ENCODE assay signal across 16 cellular contexts in genomic region chr6:20652691-20653479, GRCh38.
DNase-seq lines count a peak whose midpoint lies in the region; ATAC-seq, FAIRE-seq and TF ChIP-seq lines count a peak whose summit lies in the region.
"Had no signal": no experiment of that assay in that cellular context is flagged by ENCODE, and none has a peak within 500 bp of the region (broad histone marks: within the 10 kb centered on the region; RNA-seq: fewer than 3 reads in every experiment).

No MANE protein-coding gene starts in this region.

- H3K9me3 ChIP-seq in kidney (ENCODE audit: control insufficient read depth in 1 of 2, low read length in 2 of 2): no peaks in the 10 kb centered on the region
- peaks cover 5% of the 10 kb centered on the region for H3K9me3 ChIP-seq in left ventricle myocardium inferior (replicated peaks)
- no peaks in the 10 kb centered on the region for H3K9me3 ChIP-seq in T-helper 17 cell (ENCODE audit: control insufficient read depth, low read length, poor library complexity, severe bottlenecking)
- H3K9me3 ChIP-seq: esophagus squamous epithelium, thoracic aorta had no signal

- no peaks in the 10 kb centered on the region for H3K36me3 ChIP-seq in BJ (ENCODE audit: control insufficient read depth, insufficient read depth, low read length)
- H3K36me3 ChIP-seq in kidney (ENCODE audit: control insufficient read depth in 1 of 2, insufficient read depth in 2 of 2, low read length in 2 of 2): no peaks in the 10 kb centered on the region
- peaks cover 15% of the 10 kb centered on the region for H3K36me3 ChIP-seq in left ventricle myocardium inferior
- H3K36me3 ChIP-seq: thoracic aorta had no signal

- no peak overlapping the region for H3K9ac ChIP-seq in kidney (ENCODE audit: low read length in 2 of 2)
- H3K9ac ChIP-seq: parathyroid adenoma had no signal

- TF ChIP-seq CTCF in BJ (IDR thresholded peaks at IDR 0.05; ENCODE audit: insufficient read depth, low read depth, low read length) (no peak), kidney (IDR thresholded peaks at IDR 0.05; ENCODE audit: borderline replicate concordance, extremely low read depth, insufficient read depth) (no peak), left ventricle myocardium inferior (IDR thresholded peaks at IDR 0.05; ENCODE audit: borderline replicate concordance) (no peak)

- no peak overlapping the region for H3K4me3 Mint-ChIP-seq in activated T-cell treated with anti-CD3 and anti-CD28 coated beads, Interleukin-2, amount 50 U/mL, for 4 hours
- no peak overlapping the region for H3K4me3 Mint-ChIP-seq in T-helper 17 cell
- H3K4me3 Mint-ChIP-seq: activated naive CD4-positive, alpha-beta T cell treated with anti-CD3 and anti-CD28 coated beads, Interleukin-2, amount 10 ng/mL, durations not matched to agents 7 days and 5 days had no signal

- H3K27ac ChIP-seq in kidney (ENCODE audit: low read depth in 2 of 2, low read length in 2 of 2) (peak overlapping the region; percentile 55 to 62), left ventricle myocardium inferior (replicated peaks) (no peak overlapping the region)
- H3K27ac ChIP-seq: esophagus squamous epithelium, parathyroid adenoma, thoracic aorta had no signal

- H3K27me3 Mint-ChIP-seq in activated T-cell treated with anti-CD3 and anti-CD28 coated beads, Interleukin-2, amount 50 U/mL, for 4 hours (ENCODE audit: low read depth): no peaks in the 10 kb centered on the region
- no peaks in the 10 kb centered on the region for H3K27me3 Mint-ChIP-seq in T-helper 17 cell
- H3K27me3 Mint-ChIP-seq: activated naive CD4-positive, alpha-beta T cell treated with anti-CD3 and anti-CD28 coated beads, Interleukin-2, amount 10 ng/mL, durations not matched to agents 7 days and 5 days had no signal

- H3K4me1 ChIP-seq in kidney (ENCODE audit: control insufficient read depth in 1 of 2, insufficient read depth in 1 of 2, low read depth in 1 of 2, low read length in 2 of 2) (no peaks in the 10 kb centered on the region), left ventricle myocardium inferior (no peaks in the 10 kb centered on the region)
- H3K4me1 ChIP-seq: parathyroid adenoma had no signal

- no peak overlapping the region for H3K27ac Mint-ChIP-seq in T-helper 17 cell
- H3K27ac Mint-ChIP-seq: activated naive CD4-positive, alpha-beta T cell treated with anti-CD3 and anti-CD28 coated beads, Interleukin-2, amount 10 ng/mL, durations not matched to agents 7 days and 5 days had no signal

- POLR2A ChIA-PET in BJ (lab: Charles Lee): no interaction called here

- peak; percentile 94 for FAIRE-seq in kidney (lab: Jason Lieb, UNC)

- no peak for ATAC-seq in activated T-cell treated with anti-CD3 and anti-CD28 coated beads, Interleukin-2, amount 50 U/mL, for 4 hours
- ATAC-seq in T-helper 17 cell: no peak

- H3K27me3 ChIP-seq in BJ (ENCODE audit: control insufficient read depth, insufficient read depth, low read length) (no peaks in the 10 kb centered on the region), left ventricle myocardium inferior (ENCODE audit: low read depth) (no peaks in the 10 kb centered on the region)
- H3K27me3 ChIP-seq: esophagus squamous epithelium had no signal

- intact Hi-C loops in kidney (cut with DNase I): no loop called here
- intact Hi-C loops in left ventricle myocardium inferior (cut with micrococcal nuclease): no loop called here

- CTCF ChIA-PET in BJ (lab: Yijun Ruan, JAX): no interaction called here

- H3K4me3 ChIP-seq in BJ (ENCODE audit: low read depth, low read length): no peak overlapping the region
- H3K4me3 ChIP-seq in kidney (ENCODE audit: low read length in 2 of 2): peak overlapping the region in 1 of 2 donors; percentile 12
- H3K4me3 ChIP-seq in left ventricle myocardium inferior: no peak overlapping the region
- H3K4me3 ChIP-seq: esophagus squamous epithelium, thoracic aorta had no signal

- peaks cover 45% of the 10 kb centered on the region for H3K36me3 Mint-ChIP-seq in activated T-cell treated with anti-CD3 and anti-CD28 coated beads, Interleukin-2, amount 50 U/mL, for 4 hours (ENCODE audit: insufficient read depth)
- H3K36me3 Mint-ChIP-seq in T-helper 17 cell (ENCODE audit: low read depth): peaks cover 5% of the 10 kb centered on the region

- peak; percentile 9 for DNase-seq in BJ (ENCODE audit: low read depth)
- peak; percentile 72 for DNase-seq in LoVo (ENCODE audit: low spot score)
- DNase-seq in dermis blood vessel endothelial cell: peak; percentile 66
- no peak for DNase-seq in kidney
- no peak for DNase-seq in left ventricle myocardium inferior
- DNase-seq in activated T-cell treated with anti-CD3 and anti-CD28 coated beads, Interleukin-2, amount 50 U/mL, for 4 hours: no peak
- DNase-seq in nucleus accumbens (lab: John Stamatoyannopoulos, UW): no peak
- no peak for DNase-seq in T-helper 17 cell
- DNase-seq: activated naive CD4-positive, alpha-beta T cell treated with anti-CD3 and anti-CD28 coated beads, Interleukin-2, amount 10 ng/mL, durations not matched to agents 7 days and 5 days; caudate nucleus; DMS 273 treated with DMSO at 0.1 percent for 48 hours; esophagus squamous epithelium; NCI-H1092 treated with DMSO at 0.1 percent for 48 hours; NCI-H2171 treated with DMSO at 0.1 percent for 48 hours had no signal

- H3K4me1 Mint-ChIP-seq in activated T-cell treated with anti-CD3 and anti-CD28 coated beads, Interleukin-2, amount 50 U/mL, for 4 hours (ENCODE audit: low read depth): peaks cover 10% of the 10 kb centered on the region
- H3K4me1 Mint-ChIP-seq in T-helper 17 cell: peaks cover 15% of the 10 kb centered on the region

- H3K9me3 Mint-ChIP-seq in activated T-cell treated with anti-CD3 and anti-CD28 coated beads, Interleukin-2, amount 50 U/mL, for 4 hours: peaks cover 4% of the 10 kb centered on the region
- H3K9me3 Mint-ChIP-seq: activated naive CD4-positive, alpha-beta T cell treated with anti-CD3 and anti-CD28 coated beads, Interleukin-2, amount 10 ng/mL, durations not matched to agents 7 days and 5 days had no signal

Comparison
In these comparisons a context has a peak if more than half of its experiments do, and no peak if none do; other contexts are left out.
1. DNase-seq: peak in BJ (single experiment), LoVo (single experiment) and dermis blood vessel endothelial cell (single experiment); none in kidney (single experiment), left ventricle myocardium inferior (single experiment), activated T-cell treated with anti-CD3 and anti-CD28 coated beads, Interleukin-2, amount 50 U/mL, for 4 hours (single experiment), nucleus accumbens (0 of 56) and T-helper 17 cell (0 of 3).